In the genomic region with DNA sequence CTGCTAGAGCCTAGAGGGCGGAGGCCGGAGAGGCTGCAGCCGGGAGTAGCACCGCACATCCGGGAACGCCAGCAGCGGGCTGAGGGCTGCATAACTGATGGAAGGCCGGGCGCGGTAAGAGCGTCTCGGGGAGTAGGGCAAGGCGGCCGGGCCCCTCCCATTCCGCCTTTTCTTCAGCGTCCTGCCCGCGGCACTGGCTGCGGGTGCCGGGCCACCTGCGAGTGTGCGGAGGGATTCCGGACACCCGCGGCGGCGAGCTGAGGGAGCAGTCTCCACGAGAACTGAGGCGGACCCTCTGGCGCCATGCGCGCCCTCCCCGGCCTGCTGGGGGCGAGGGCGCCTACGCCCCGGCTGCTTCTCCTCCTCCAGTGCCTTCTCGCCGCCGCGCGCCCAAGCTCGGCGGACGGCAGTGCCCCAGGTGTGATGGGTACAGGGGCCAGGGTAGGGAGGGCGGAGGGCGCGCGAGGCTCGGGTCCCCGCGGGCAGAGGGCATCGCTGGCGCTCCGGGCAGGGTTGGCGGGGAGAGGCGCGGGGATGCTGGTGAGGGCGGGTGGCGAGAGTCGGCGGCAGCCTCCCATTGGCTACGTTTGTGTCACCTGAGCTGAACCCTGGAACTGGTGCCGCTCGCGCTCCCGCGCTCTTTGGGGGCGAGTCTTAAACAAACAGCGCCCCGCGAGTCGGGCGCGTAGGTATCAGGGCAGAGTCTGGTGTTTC, we compare ENCODE assay signal across 8 cellular contexts.
DNase-seq lines count a peak whose midpoint lies in the region; ATAC-seq lines count a peak whose summit lies in the region.

No MANE protein-coding gene starts in this region.

- DNase-seq in NCI-H2107 treated with DMSO at 0.1 percent for 48 hours (lab: John Stamatoyannopoulos, UW; ENCODE audit: unreplicated experiment), result peak; percentile 86
- peak; percentile 63 to 78 for DNase-seq in activated CD4-positive, alpha-beta T cell treated with anti-CD3 and anti-CD28 coated beads, Interleukin-2, amount 50 U/mL, for 24 hours (ENCODE audit: low read depth in 1 of 2, low spot score in 1 of 2)
- peak; percentile 66 to 74 for DNase-seq in memory B cell (ENCODE audit: low spot score in 2 of 2)
- peak; percentile 52 for DNase-seq in stimulated activated CD8-positive, alpha-beta memory T cell treated with anti-CD3 and anti-CD28 coated beads, Interleukin-15, amount 100 ng/mL, for 1 hour (ENCODE audit: low read depth)
- no peak for DNase-seq in SW480 (ENCODE audit: low spot score)

- no peaks in the 10 kb centered on the region for H3K9me3 Mint-ChIP-seq in dendritic cell treated with granulocyte-macrophage colony-stimulating factor and Interleukin-4, amounts not matched to agents 40 ng/mL and 50 ng/mL, for 4 days
- no peaks in the 10 kb centered on the region for H3K9me3 Mint-ChIP-seq in memory B cell

- no peaks in the 10 kb centered on the region for H3K27me3 Mint-ChIP-seq in dendritic cell treated with granulocyte-macrophage colony-stimulating factor and Interleukin-4, amounts not matched to agents 40 ng/mL and 50 ng/mL, for 4 days
- H3K27me3 Mint-ChIP-seq in memory B cell, result no peaks in the 10 kb centered on the region

- H3K36me3 Mint-ChIP-seq in dendritic cell treated with granulocyte-macrophage colony-stimulating factor and Interleukin-4, amounts not matched to agents 40 ng/mL and 50 ng/mL, for 4 days (ENCODE audit: low read depth), result peaks cover 12% of the 10 kb centered on the region
- H3K36me3 Mint-ChIP-seq in memory B cell, result no peaks in the 10 kb centered on the region

- peak overlapping the region; percentile 90 for H3K27ac Mint-ChIP-seq in dendritic cell treated with granulocyte-macrophage colony-stimulating factor and Interleukin-4, amounts not matched to agents 40 ng/mL and 50 ng/mL, for 4 days
- peak overlapping the region; percentile 92 for H3K27ac Mint-ChIP-seq in memory B cell

- peaks cover 52% of the 10 kb centered on the region for H3K4me1 Mint-ChIP-seq in dendritic cell treated with granulocyte-macrophage colony-stimulating factor and Interleukin-4, amounts not matched to agents 40 ng/mL and 50 ng/mL, for 4 days (ENCODE audit: low read depth)
- H3K4me1 Mint-ChIP-seq in memory B cell, result peaks cover 30% of the 10 kb centered on the region

- intact Hi-C loops in dendritic cell treated with granulocyte-macrophage colony-stimulating factor and Interleukin-4, amounts not matched to agents 40 ng/mL and 50 ng/mL, for 4 days (cut with micrococcal nuclease), result no loop called here

- H3K4me3 Mint-ChIP-seq in dendritic cell treated with granulocyte-macrophage colony-stimulating factor and Interleukin-4, amounts not matched to agents 40 ng/mL and 50 ng/mL, for 4 days, result peak overlapping the region; percentile 91
- peak overlapping the region; percentile 94 for H3K4me3 Mint-ChIP-seq in memory B cell

- ATAC-seq in GM19397 (IDR thresholded peaks at IDR 0.05; ENCODE audit: unreplicated experiment) (peak; percentile 44), memory B cell (ENCODE audit: low read depth) (peak; percentile 81), GM21528 (IDR thresholded peaks at IDR 0.05; ENCODE audit: low FRiP score, unreplicated experiment) (no peak)
